In genomic region chr1:72540674-72541073, GRCh38 we compare ENCODE assay signal across 29 cellular contexts.
"Had no signal": no experiment of that assay in that cellular context is flagged by ENCODE, and none has a peak within 500 bp of the region (broad histone marks: within the 10 kb centered on the region; RNA-seq: fewer than 3 reads in every experiment).

No MANE protein-coding gene starts in this region.

- H3K9me3 ChIP-seq: ascending aorta had no signal

- DNase-seq: activated CD4-positive, alpha-beta memory T cell treated with anti-CD3 and anti-CD28 coated beads, Interleukin-2, amount 10 ng/mL, durations not matched to agents 7 days and 5 days; activated CD4-positive, alpha-beta T cell treated with anti-CD3 and anti-CD28 coated beads for 1 hour; activated CD4-positive, alpha-beta T cell treated with anti-CD3 and anti-CD28 coated beads for 36 hours; activated CD4-positive, alpha-beta T cell treated with anti-CD3 and anti-CD28 coated beads for 48 hours; activated CD4-positive, alpha-beta T cell treated with anti-CD3 and anti-CD28 coated beads, Interleukin-2, amount 10 ng/mL, durations not matched to agents 7 days and 5 days; activated CD4-positive, alpha-beta T cell treated with anti-CD3 and anti-CD28 coated beads, Interleukin-2, amount 50 U/mL, for 48 hours; activated CD4-positive, CD25-positive, alpha-beta regulatory T cell; activated CD8-positive, alpha-beta memory T cell treated with anti-CD3 and anti-CD28 coated beads for 24 hours; activated CD8-positive, alpha-beta memory T cell treated with anti-CD3 and anti-CD28 coated beads, Interleukin-2, amount 10 ng/mL, durations not matched to agents 7 days and 5 days; activated CD8-positive, alpha-beta memory T cell treated with anti-CD3 and anti-CD28 coated beads, Interleukin-2, amount 50 U/mL, for 48 hours; activated CD8-positive, alpha-beta T cell treated with anti-CD3 and anti-CD28 coated beads, Interleukin-2, amount 10 ng/mL, durations not matched to agents 7 days and 5 days; activated effector memory CD4-positive, alpha-beta T cell treated with Interleukin-2 at 50 U/mL for 16 hours; activated gamma-delta T cell; activated naive CD4-positive, alpha-beta T cell treated with anti-CD3 and anti-CD28 coated beads, Interleukin-2, amount 10 ng/mL, durations not matched to agents 7 days and 5 days; activated naive CD4-positive, alpha-beta T cell treated with Interleukin-2 at 50 U/mL for 16 hours; activated naive CD8-positive, alpha-beta T cell treated with anti-CD3 and anti-CD28 coated beads, Interleukin-2, amount 10 ng/mL, durations not matched to agents 7 days and 5 days; activated naive CD8-positive, alpha-beta T cell treated with anti-CD3 and anti-CD28 coated beads, Interleukin-2, amount 50 U/mL, for 24 hours; activated T-cell treated with anti-CD3 and anti-CD28 coated beads, Interleukin-2, amount 50 U/mL, for 24 hours; activated T-cell treated with anti-CD3 and anti-CD28 coated beads, Interleukin-2, amount 50 U/mL, for 48 hours; amygdala; anterior cingulate cortex; central memory CD4-positive, alpha-beta T cell; T-cell; T-helper 17 cell had no signal

- H3K4me3 ChIP-seq: ascending aorta had no signal

- H3K27me3 ChIP-seq: ascending aorta had no signal

- H3K27ac ChIP-seq: ascending aorta, VCaP had no signal

- H3K4me1 ChIP-seq: ascending aorta had no signal

- ATAC-seq: activated CD4-positive, alpha-beta T cell treated with anti-CD3 and anti-CD28 coated beads for 36 hours; activated CD4-positive, CD25-positive, alpha-beta regulatory T cell treated with anti-CD3 and anti-CD28 coated beads, Interleukin-2, amount 50 U/mL, for 24 hours; activated CD8-positive, alpha-beta memory T cell treated with anti-CD3 and anti-CD28 coated beads, Interleukin-2, amount 10 ng/mL, durations not matched to agents 7 days and 5 days; activated CD8-positive, alpha-beta T cell treated with anti-CD3 and anti-CD28 coated beads, Interleukin-2, amount 10 ng/mL, durations not matched to agents 7 days and 5 days; activated naive CD8-positive, alpha-beta T cell treated with anti-CD3 and anti-CD28 coated beads, Interleukin-2, amount 50 U/mL, for 24 hours; T-cell; T-helper 17 cell; WTC11 had no signal

- H3K36me3 ChIP-seq: ascending aorta had no signal

- FAIRE-seq: TTC549 had no signal
